10 cellular contexts compared by ENCODE assay signal in the genomic region with DNA sequence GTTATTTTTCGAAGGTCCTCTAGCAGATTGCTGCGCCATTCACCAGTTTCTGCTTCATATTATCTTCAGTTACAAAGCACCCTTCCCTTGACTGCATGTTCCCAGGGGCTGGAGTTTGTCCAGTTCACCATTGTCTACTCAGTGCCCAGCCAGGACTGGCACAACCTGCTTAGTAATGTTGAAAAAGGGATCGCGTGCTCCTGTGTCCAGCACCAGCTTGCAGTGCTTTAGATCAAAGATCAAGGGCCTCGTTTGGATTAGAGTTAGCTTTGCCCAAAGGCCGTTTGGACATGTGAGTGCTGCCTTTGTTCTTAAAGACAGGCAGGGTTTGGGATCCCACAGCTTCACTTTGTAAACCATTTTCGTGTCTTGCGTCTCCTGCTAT. TPM values are rescaled to one million over a fixed set of nuclear protein-coding genes. Genes with fewer than 3 reads are reported as not detected.
DNase-seq lines count a peak whose midpoint lies in the region; ATAC-seq, FAIRE-seq and TF ChIP-seq lines count a peak whose summit lies in the region.
"Had no signal": no experiment of that assay in that cellular context is flagged by ENCODE, and none has a peak within 500 bp of the region (broad histone marks: within the 10 kb centered on the region; RNA-seq: fewer than 3 reads in every experiment).

No MANE protein-coding gene starts in this region.

- H3K4me1 ChIP-seq in astrocyte (ENCODE audit: insufficient read depth, low read length): peaks cover 10% of the 10 kb centered on the region

- H3K4me3 Mint-ChIP-seq in stimulated activated naive CD8-positive, alpha-beta T cell treated with anti-CD3 and anti-CD28 coated beads, Interleukin-15, Interleukin-2, amounts not matched to agents 100 ng/mL and 50 ng/mL, for 24 hours: peak overlapping the region; percentile 90
- H3K4me3 Mint-ChIP-seq in astrocyte (ENCODE audit: unreplicated experiment): peak overlapping the region; percentile 72

- no peak overlapping the region for H3K9ac ChIP-seq in astrocyte (ENCODE audit: low read length)

- no peak for DNase-seq in stimulated activated naive CD8-positive, alpha-beta T cell treated with anti-CD3 and anti-CD28 coated beads, Interleukin-15, Interleukin-2, amounts not matched to agents 100 U/mL and 50 U/mL, for 24 hours
- no peak for DNase-seq in astrocyte (ENCODE audit: low read depth)
- peak; percentile 13 for DNase-seq in mucosa of gallbladder (ENCODE audit: low spot score)
- no peak for DNase-seq in islet precursor cell
- no peak for DNase-seq in NCI-H1417 treated with DMSO at 0.1 percent for 48 hours (lab: John Stamatoyannopoulos, UW)
- no peak for DNase-seq in D341Med (ENCODE audit: low spot score)
- DNase-seq in NCI-H2029 treated with DMSO at 0.1 percent for 48 hours (lab: John Stamatoyannopoulos, UW): no peak
- DNase-seq: NCI-H510A had no signal

- H3K27ac ChIP-seq in astrocyte (ENCODE audit: low read depth, low read length): no peak overlapping the region

- no peaks in the 10 kb centered on the region for H3K9me3 Mint-ChIP-seq in stimulated activated naive CD8-positive, alpha-beta T cell treated with anti-CD3 and anti-CD28 coated beads, Interleukin-15, Interleukin-2, amounts not matched to agents 100 ng/mL and 50 ng/mL, for 24 hours
- H3K9me3 Mint-ChIP-seq in astrocyte (ENCODE audit: unreplicated experiment): no peaks in the 10 kb centered on the region

- peaks cover 62% of the 10 kb centered on the region for H3K4me1 Mint-ChIP-seq in stimulated activated naive CD8-positive, alpha-beta T cell treated with anti-CD3 and anti-CD28 coated beads, Interleukin-15, Interleukin-2, amounts not matched to agents 100 ng/mL and 50 ng/mL, for 24 hours (ENCODE audit: low read depth)
- H3K4me1 Mint-ChIP-seq in astrocyte (ENCODE audit: low read depth, unreplicated experiment): peaks cover 3% of the 10 kb centered on the region

- H3K36me3 ChIP-seq in astrocyte (ENCODE audit: insufficient read depth, low read length): no peaks in the 10 kb centered on the region

- H3K27ac Mint-ChIP-seq in stimulated activated naive CD8-positive, alpha-beta T cell treated with anti-CD3 and anti-CD28 coated beads, Interleukin-15, Interleukin-2, amounts not matched to agents 100 ng/mL and 50 ng/mL, for 24 hours: peak overlapping the region; percentile 75
- H3K27ac Mint-ChIP-seq in astrocyte (ENCODE audit: unreplicated experiment): no peak overlapping the region

- H3K9me3 ChIP-seq in astrocyte (ENCODE audit: insufficient read depth, low read depth, low read length): no peaks in the 10 kb centered on the region

- FAIRE-seq in astrocyte (lab: Jason Lieb, UNC): no peak
- FAIRE-seq: G401.6 had no signal

- H3K36me3 Mint-ChIP-seq in stimulated activated naive CD8-positive, alpha-beta T cell treated with anti-CD3 and anti-CD28 coated beads, Interleukin-15, Interleukin-2, amounts not matched to agents 100 ng/mL and 50 ng/mL, for 24 hours (ENCODE audit: low read depth): peaks cover 23% of the 10 kb centered on the region
- H3K36me3 Mint-ChIP-seq in astrocyte (ENCODE audit: low read depth, unreplicated experiment): peaks cover 3% of the 10 kb centered on the region

- no peak for TF ChIP-seq CTCF in astrocyte (IDR thresholded peaks at IDR 0.05; ENCODE audit: insufficient read depth, low read depth, low read length)

- no peaks in the 10 kb centered on the region for H3K27me3 Mint-ChIP-seq in stimulated activated naive CD8-positive, alpha-beta T cell treated with anti-CD3 and anti-CD28 coated beads, Interleukin-15, Interleukin-2, amounts not matched to agents 100 ng/mL and 50 ng/mL, for 24 hours
- peaks cover 2% of the 10 kb centered on the region for H3K27me3 Mint-ChIP-seq in astrocyte (ENCODE audit: low read depth, unreplicated experiment)

- H3K4me3 ChIP-seq in astrocyte (ENCODE audit: insufficient read depth, low read depth, low read length): no peak overlapping the region

- ATAC-seq in stimulated activated naive CD8-positive, alpha-beta T cell treated with anti-CD3 and anti-CD28 coated beads, Interleukin-15, Interleukin-2, amounts not matched to agents 100 U/mL and 50 U/mL, for 24 hours: no peak

- no peaks in the 10 kb centered on the region for H4K20me1 ChIP-seq in astrocyte (ENCODE audit: insufficient read depth, low read length)

- H3K79me2 ChIP-seq in astrocyte (ENCODE audit: insufficient read depth, low read length): no peaks in the 10 kb centered on the region

- H3K4me2 ChIP-seq in astrocyte (ENCODE audit: low read length): peak overlapping the region; percentile 98

- no peaks in the 10 kb centered on the region for H3K27me3 ChIP-seq in astrocyte (ENCODE audit: insufficient read depth, low read length)

- peak overlapping the region; percentile 94 for H2AFZ ChIP-seq in astrocyte (ENCODE audit: low read depth, low read length)

RNA-seq across cellular contexts. Expression of a gene that starts 0.9 kb away (rescaled TPM):
- total RNA-seq in astrocyte: 14.2 and 16.0 TPM in 2 replicates
- 47.0 TPM for total RNA-seq in mucosa of gallbladder

RNA-seq across cellular contexts. Expression of a gene that starts 36.5 kb away (rescaled TPM):
- total RNA-seq in astrocyte (11.0 and 13.2 TPM in 2 replicates), mucosa of gallbladder (31.3 TPM)
